Comparison of ENCODE assay signal across 20 cellular contexts in genomic region chr11:94870422-94870821, GRCh38.
"Had no signal": no experiment of that assay in that cellular context is flagged by ENCODE, and none has a peak within 500 bp of the region (broad histone marks: within the 10 kb centered on the region; RNA-seq: fewer than 3 reads in every experiment).

No MANE protein-coding gene starts in this region.

- H3K4me1 ChIP-seq: left lung, lower lobe of right lung had no signal

- ATAC-seq: effector memory CD8-positive, alpha-beta T cell; gastrocnemius medialis; heart right ventricle; left cardiac atrium; left lung; left ventricle myocardium superior; lower lobe of right lung; mucosa of descending colon; naive thymus-derived CD8-positive, alpha-beta T cell had no signal

- H3K27me3 Mint-ChIP-seq: dendritic cell treated with granulocyte-macrophage colony-stimulating factor and Interleukin-4, amounts not matched to agents 40 ng/mL and 50 ng/mL, for 4 days; naive B cell had no signal

- H3K4me3 Mint-ChIP-seq: dendritic cell treated with granulocyte-macrophage colony-stimulating factor and Interleukin-4, amounts not matched to agents 40 ng/mL and 50 ng/mL, for 4 days; effector memory CD8-positive, alpha-beta T cell; mesothelial cell of epicardium; naive thymus-derived CD8-positive, alpha-beta T cell had no signal

- H3K4me3 ChIP-seq: esophagus squamous epithelium, gastrocnemius medialis, heart right ventricle, left lung, lower lobe of right lung, mucosa of descending colon had no signal

- H3K27ac Mint-ChIP-seq: dendritic cell treated with granulocyte-macrophage colony-stimulating factor and Interleukin-4, amounts not matched to agents 40 ng/mL and 50 ng/mL, for 4 days; effector memory CD8-positive, alpha-beta T cell; mesothelial cell of epicardium had no signal

- H3K4me1 Mint-ChIP-seq: mesothelial cell of epicardium; naive B cell; naive thymus-derived CD8-positive, alpha-beta T cell had no signal

- DNase-seq: cortex of kidney; effector CD8-positive, alpha-beta T cell; effector memory CD8-positive, alpha-beta T cell; esophagus squamous epithelium; foreskin fibroblast; foreskin melanocyte; gastrocnemius medialis; glutamatergic neuron; heart right ventricle; hippocampal formation; left cardiac atrium; left lung; left ventricle myocardium superior; lower lobe of right lung; mesenchymal stem cell; mucosa of descending colon; naive B cell; naive thymus-derived CD8-positive, alpha-beta T cell had no signal

- H3K36me3 Mint-ChIP-seq: naive B cell; naive thymus-derived CD8-positive, alpha-beta T cell had no signal

- H3K27ac ChIP-seq: esophagus squamous epithelium, heart right ventricle, left lung, lower lobe of right lung had no signal

- H3K27me3 ChIP-seq: esophagus squamous epithelium, gastrocnemius medialis, heart right ventricle, left lung had no signal

- H3K9me3 ChIP-seq: esophagus squamous epithelium, gastrocnemius medialis, heart right ventricle, left lung, lower lobe of right lung, mucosa of descending colon had no signal
